ENCODE assay signal across 8 cellular contexts in genomic region chr3:170869645-170870593, GRCh38. TPM values are rescaled to one million over a fixed set of nuclear protein-coding genes. Genes with fewer than 3 reads are reported as not detected.
DNase-seq lines count a peak whose midpoint lies in the region; ATAC-seq and TF ChIP-seq lines count a peak whose summit lies in the region.

Gene RPL22L1, minus strand, starts transcription at chr3:170870195. Its CDS starts 28 bp downstream, at chr3:170870167.

- TSS peak; percentile 67 for BruUV-seq in Calu3 (replicated peaks; lab: Mats Ljungman, UMichigan)

- H3K36me3 Mint-ChIP-seq in Calu3 (ENCODE audit: insufficient read depth, unreplicated experiment): peaks cover 54% of the 10 kb centered on the region
- H3K36me3 Mint-ChIP-seq in nephron progenitor cell (ENCODE audit: low read depth): peaks cover 23% of the 10 kb centered on the region

- DNase-seq in Calu3: peak; percentile 97
- DNase-seq in activated T-cell treated with anti-CD3 and anti-CD28 coated beads, Interleukin-2, amount 50 U/mL, for 1 hour: peak; percentile 89
- DNase-seq in fibroblast of mammary gland (ENCODE audit: low read depth): peak; percentile 94
- DNase-seq in nephron progenitor cell: peak; percentile 88
- DNase-seq in stromal cell of bone marrow (ENCODE audit: low read depth): peak; percentile 93
- no peak for DNase-seq in DMS79 (lab: John Stamatoyannopoulos, UW)

- H3K9me3 ChIP-seq in KOPT-K1 (ENCODE audit: insufficient read depth, low read length, poor library complexity, severe bottlenecking): no peaks in the 10 kb centered on the region

- H3K36me3 ChIP-seq in KOPT-K1 (ENCODE audit: insufficient read depth, low read length): peaks cover 38% of the 10 kb centered on the region

- H3K9me3 Mint-ChIP-seq in Calu3 (ENCODE audit: low read depth, unreplicated experiment) (no peaks in the 10 kb centered on the region), nephron progenitor cell (no peaks in the 10 kb centered on the region)

- intact Hi-C loops in Calu3 (cut with micrococcal nuclease; ENCODE audit: unreplicated experiment): loop anchor here (5.0 kb wide), 1 partner anchor 37 kb away; the partner anchor contains the start of gene EIF5A2

- peak within 1 kb of the TSS; percentile 99 for H3K4me3 ChIP-seq in fibroblast of mammary gland (ENCODE audit: control insufficient read depth, low read depth, low read length)

- H3K4me3 Mint-ChIP-seq in Calu3 (ENCODE audit: low read depth, unreplicated experiment) (peak within 1 kb of the TSS; percentile 93), nephron progenitor cell (peak within 1 kb of the TSS; percentile 94)

- no peaks in the 10 kb centered on the region for H3K27me3 Mint-ChIP-seq in Calu3 (ENCODE audit: unreplicated experiment)
- peaks cover 3% of the 10 kb centered on the region for H3K27me3 Mint-ChIP-seq in nephron progenitor cell (ENCODE audit: low read depth, poor library complexity)

- H3K27ac Mint-ChIP-seq in Calu3 (ENCODE audit: unreplicated experiment): peak within 1 kb of the TSS; percentile 99
- H3K27ac Mint-ChIP-seq in nephron progenitor cell: peak within 1 kb of the TSS; percentile 100

- CTCF ChIA-PET in Calu3 (lab: Charles Lee): interaction anchor here (0.9 to 1.2 kb wide), 2 partner anchors 12 to 14 kb away, joined by 3 to 10 read pairs; no protein-coding TSS in a partner anchor

- H3K4me1 Mint-ChIP-seq in Calu3 (ENCODE audit: low read depth, unreplicated experiment) (peaks cover 20% of the 10 kb centered on the region), nephron progenitor cell (peaks cover 42% of the 10 kb centered on the region)

- peak; percentile 98 for ATAC-seq in GM21717 (IDR thresholded peaks at IDR 0.05; ENCODE audit: unreplicated experiment)

- TF ChIP-seq CTCF in Calu3 (IDR thresholded peaks at IDR 0.05; ENCODE audit: unreplicated experiment) (no peak), fibroblast of mammary gland (conservative IDR thresholded peaks at IDR 0.05; ENCODE audit: control insufficient read depth, insufficient read depth, low read depth, low read length) (no peak), nephron progenitor cell (IDR thresholded peaks at IDR 0.05) (no peak)

- H3K27ac ChIP-seq in KOPT-K1 (ENCODE audit: low read depth, low read length, poor library complexity, severe bottlenecking): peak within 1 kb of the TSS; percentile 89

RNA-seq across cellular contexts. Expression of gene RPL22L1, which starts in this region (rescaled TPM):
- 88.7 and 103 TPM in 2 replicates for total RNA-seq in Calu3 (2022)
